ENCODE assay signal across 8 cellular contexts in the genomic region with DNA sequence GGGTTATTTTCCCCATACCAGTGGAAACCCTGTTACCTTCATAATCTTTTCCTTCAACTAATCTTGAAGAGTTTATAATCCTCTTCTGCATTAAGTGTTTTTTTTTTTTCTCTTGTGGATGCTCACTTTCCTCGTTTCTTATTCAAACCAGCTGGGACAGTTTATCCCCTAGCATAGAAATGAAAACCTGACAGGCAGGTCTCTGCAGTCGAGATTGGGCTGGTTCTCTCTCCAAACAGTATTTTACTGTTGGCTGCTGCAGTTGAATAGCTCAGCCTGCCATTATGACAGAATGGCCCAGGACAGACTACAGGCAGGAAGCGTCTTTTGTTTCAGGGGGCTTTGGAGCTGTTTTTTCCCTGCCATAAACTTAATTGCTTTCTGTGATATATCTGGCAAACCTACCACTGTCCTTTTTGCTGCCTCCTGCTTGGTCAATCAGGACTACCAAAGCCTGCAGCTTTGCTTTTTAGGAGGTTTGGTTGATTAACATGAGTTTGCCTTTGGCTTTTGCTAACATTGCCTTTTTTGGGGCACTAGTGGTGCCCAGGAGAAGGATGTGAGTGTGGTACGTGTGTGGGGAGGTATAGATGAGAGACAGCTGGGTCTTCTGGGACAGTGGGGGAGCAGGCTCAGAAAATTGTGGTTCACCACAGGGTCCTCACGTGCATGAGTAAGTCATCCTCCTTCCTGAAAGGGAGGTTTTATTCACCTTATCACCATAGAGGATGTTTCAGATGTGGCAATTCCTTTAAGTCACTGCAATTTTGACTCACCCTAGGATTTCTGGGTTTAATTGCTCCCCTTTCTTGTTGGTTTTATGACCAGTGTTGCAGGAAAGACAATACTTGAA.
DNase-seq lines count a peak whose midpoint lies in the region; ATAC-seq and TF ChIP-seq lines count a peak whose summit lies in the region.

No MANE protein-coding gene starts in this region.

- H3K4ac ChIP-seq in trophoblast cell (ENCODE audit: low read depth, low read length) = peak overlapping the region; percentile 42
- H3K4ac ChIP-seq in H9 (ENCODE audit: low read depth, low read length) = no peak overlapping the region

- intact Hi-C loops in stomach (cut with DNase I; ENCODE audit: low total_unique reads) = no loop called here

- H3K9me3 ChIP-seq in trophoblast cell (ENCODE audit: insufficient read depth, low read depth, low read length) = no peaks in the 10 kb centered on the region
- H3K9me3 ChIP-seq in H9 (ENCODE audit: control insufficient read depth, low read depth, low read length) = no peaks in the 10 kb centered on the region
- H3K9me3 ChIP-seq in stomach = peaks cover 0 to 9% (median 0%) of the 10 kb centered on the region in 4 donors

- H3K79me2 ChIP-seq in trophoblast cell (ENCODE audit: control insufficient read depth, insufficient read depth, low read length, poor library complexity) (peaks cover 2% of the 10 kb centered on the region), H9 (ENCODE audit: insufficient read depth, low read length) (no peaks in the 10 kb centered on the region)

- peak overlapping the region; percentile 52 for H3K14ac ChIP-seq in trophoblast cell (ENCODE audit: low read length)
- H3K14ac ChIP-seq in H9 (ENCODE audit: insufficient read depth, low read length) = no peak overlapping the region

- H3K9ac ChIP-seq in trophoblast cell (ENCODE audit: low read length) = no peak overlapping the region
- no peak overlapping the region for H3K9ac ChIP-seq in H9 (ENCODE audit: extremely low read depth, insufficient read length, low read length)

- H3K4me1 Mint-ChIP-seq in activated CD4-positive, alpha-beta T cell treated with anti-CD3 and anti-CD28 coated beads, Interleukin-2, amount 10 ng/mL, durations not matched to agents 7 days and 5 days = peaks cover 15% of the 10 kb centered on the region
- H3K4me1 Mint-ChIP-seq in H9 = peaks cover 23 to 25% of the 10 kb centered on the region in 2 experiments

- H2AFZ ChIP-seq in trophoblast cell (ENCODE audit: insufficient read depth, low read length, poor library complexity) (no peak overlapping the region), H9 (ENCODE audit: low read length) (no peak overlapping the region)

- peak overlapping the region; percentile 95 for H3K18ac ChIP-seq in trophoblast cell (ENCODE audit: low read length)
- no peak overlapping the region for H3K18ac ChIP-seq in H9 (ENCODE audit: insufficient read length, low read depth, low read length)

- H3K23ac ChIP-seq in trophoblast cell (ENCODE audit: low read length) (no peak overlapping the region), H9 (ENCODE audit: insufficient read length, low read depth, low read length) (no peak overlapping the region)

- H2BK5ac ChIP-seq in trophoblast cell (ENCODE audit: low read depth, low read length, poor library complexity) (peak overlapping the region; percentile 87), H9 (ENCODE audit: insufficient read length, low read length) (no peak overlapping the region)

- H2BK20ac ChIP-seq in H9 (ENCODE audit: low read depth, low read length, poor library complexity, severe bottlenecking) = no peak overlapping the region

- no peaks in the 10 kb centered on the region for H3K27me3 ChIP-seq in trophoblast cell (ENCODE audit: insufficient read depth, low read length)
- H3K27me3 ChIP-seq in H9 (ENCODE audit: insufficient read depth, low read length) = no peaks in the 10 kb centered on the region
- no peaks in the 10 kb centered on the region for H3K27me3 ChIP-seq in stomach

- H3K36me3 Mint-ChIP-seq in activated CD4-positive, alpha-beta T cell treated with anti-CD3 and anti-CD28 coated beads, Interleukin-2, amount 10 ng/mL, durations not matched to agents 7 days and 5 days (ENCODE audit: low read depth) = no peaks in the 10 kb centered on the region
- no peaks in the 10 kb centered on the region; a peak in 1 of 7 replicates for H3K36me3 Mint-ChIP-seq in H9 (ENCODE audit: insufficient read depth in 1 of 3, low read depth in 3 of 3)

- no peak overlapping the region for H4K12ac ChIP-seq in trophoblast cell (ENCODE audit: low read depth, low read length)

- WGBS in trophoblast cell (ENCODE audit: extremely low coverage, insufficient coverage, insufficient read length) = no CpG with 5 or more reads among the region's 5 CpGs
- no CpG with 5 or more reads among the region's 5 CpGs for WGBS in H9 (ENCODE audit: extremely low coverage, insufficient read length, low lambda C conversion rate)
- whole genome bisulfite sequencing in stomach, 5 donors = 37 to 49% (median 49%) methylated on average over 5 of the region's 5 CpGs

- H3K27ac ChIP-seq in trophoblast cell (ENCODE audit: low read depth, low read length) (peak overlapping the region; percentile 86), H9 (ENCODE audit: insufficient read length, low read depth, low read length) (no peak overlapping the region), stomach (no peak overlapping the region)

- no peak for TF ChIP-seq CTCF in H9 (conservative IDR thresholded peaks at IDR 0.05)
- TF ChIP-seq CTCF in stomach (IDR thresholded peaks at IDR 0.05) = no peak

- H2AK5ac ChIP-seq in trophoblast cell (ENCODE audit: low read length) = peak overlapping the region; percentile 94
- H2AK5ac ChIP-seq in H9 (ENCODE audit: insufficient read length, low read length) = no peak overlapping the region

- H3K4me3 Mint-ChIP-seq in activated CD4-positive, alpha-beta T cell treated with anti-CD3 and anti-CD28 coated beads, Interleukin-2, amount 10 ng/mL, durations not matched to agents 7 days and 5 days = no peak overlapping the region
- no peak overlapping the region for H3K4me3 Mint-ChIP-seq in H9

- peak overlapping the region; percentile 73 for H4K8ac ChIP-seq in trophoblast cell (ENCODE audit: low read depth, low read length)
- no peak overlapping the region for H4K8ac ChIP-seq in H9 (replicated peaks; ENCODE audit: insufficient read length, low read depth, low read length)

- peak; percentile 47 for DNase-seq in activated CD4-positive, alpha-beta T cell treated with anti-CD3 and anti-CD28 coated beads, Interleukin-2, amount 10 ng/mL, durations not matched to agents 7 days and 5 days
- DNase-seq in trophoblast cell = no peak
- DNase-seq in AG08395 (ENCODE audit: low spot score) = no peak
- DNase-seq in H9 = no peak
- DNase-seq in stomach = no peak
- DNase-seq in NCI-H82 treated with DMSO at 0.1 percent for 48 hours (lab: John Stamatoyannopoulos, UW; ENCODE audit: unreplicated experiment) = no peak

- peaks cover 0 to 1% of the 10 kb centered on the region in 2 experiments for H3K36me3 ChIP-seq in trophoblast cell (ENCODE audit: control insufficient read depth in 1 of 2, insufficient read depth in 2 of 2, low read length in 2 of 2)
- no peaks in the 10 kb centered on the region for H3K36me3 ChIP-seq in stomach

- H2BK120ac ChIP-seq in trophoblast cell (ENCODE audit: insufficient read depth, low read length, poor library complexity) (peak overlapping the region; percentile 93), H9 (ENCODE audit: low read depth, low read length, poor library complexity, severe bottlenecking) (no peak overlapping the region)

- peak overlapping the region; percentile 95 for H2BK12ac ChIP-seq in trophoblast cell (ENCODE audit: low read length)
- H2BK12ac ChIP-seq in H9 (ENCODE audit: insufficient read length, low read depth, low read length) = no peak overlapping the region

- H3K9me3 Mint-ChIP-seq in activated CD4-positive, alpha-beta T cell treated with anti-CD3 and anti-CD28 coated beads, Interleukin-2, amount 10 ng/mL, durations not matched to agents 7 days and 5 days = peaks cover 9% of the 10 kb centered on the region
- peaks cover 0 to 3% of the 10 kb centered on the region in 2 experiments; a peak in 3 of 5 replicates for H3K9me3 Mint-ChIP-seq in H9

- no peak overlapping the region for H3T11ph ChIP-seq in H9 (ENCODE audit: low read length)

- CTCF ChIA-PET in activated CD4-positive, alpha-beta T cell treated with anti-CD3 and anti-CD28 coated beads, Interleukin-2, amount 10 ng/mL, durations not matched to agents 7 days and 5 days (lab: Charles Lee) = no interaction called here

- no peak for TF ChIP-seq EP300 in stomach (IDR thresholded peaks at IDR 0.05)

- H4K5ac ChIP-seq in H9 (ENCODE audit: insufficient read length, low read depth, low read length) = no peak overlapping the region

- H3K56ac ChIP-seq in H9 (ENCODE audit: insufficient read length, low read depth, low read length) = no peak overlapping the region

- H4K91ac ChIP-seq in trophoblast cell (ENCODE audit: low read depth, low read length) = peak overlapping the region; percentile 94
- no peak overlapping the region for H4K91ac ChIP-seq in H9 (ENCODE audit: insufficient read length, low read depth, low read length)

- ATAC-seq in GM18508 (IDR thresholded peaks at IDR 0.05; ENCODE audit: insufficient read depth, unreplicated experiment) = peak; percentile 68
- peak; percentile 85 for ATAC-seq in HG03064 (IDR thresholded peaks at IDR 0.05; ENCODE audit: low read depth, unreplicated experiment)

- no peak overlapping the region for H2BK15ac ChIP-seq in H9 (ENCODE audit: low read depth, low read length)

- H4K20me1 ChIP-seq in H9 (ENCODE audit: control insufficient read depth, insufficient read depth, insufficient read length) = no peaks in the 10 kb centered on the region

- POLR2A ChIA-PET in activated CD4-positive, alpha-beta T cell treated with anti-CD3 and anti-CD28 coated beads, Interleukin-2, amount 10 ng/mL, durations not matched to agents 7 days and 5 days (lab: Charles Lee) = no interaction called here

- H3K4me2 ChIP-seq in trophoblast cell (ENCODE audit: low read length) = no peak overlapping the region
- H3K4me2 ChIP-seq in H9 (ENCODE audit: insufficient read depth, insufficient read length, low read length) = no peak overlapping the region

- H3K27me3 Mint-ChIP-seq in activated CD4-positive, alpha-beta T cell treated with anti-CD3 and anti-CD28 coated beads, Interleukin-2, amount 10 ng/mL, durations not matched to agents 7 days and 5 days = peaks cover 21% of the 10 kb centered on the region
- no peaks in the 10 kb centered on the region for H3K27me3 Mint-ChIP-seq in H9 (ENCODE audit: low read depth)

- H3K23me2 ChIP-seq in H9 (ENCODE audit: insufficient read length, low read depth, low read length, poor library complexity, severe bottlenecking) = no peaks in the 10 kb centered on the region

- H3K79me1 ChIP-seq in trophoblast cell (ENCODE audit: low read length) (peaks cover 36% of the 10 kb centered on the region), H9 (ENCODE audit: insufficient read depth, low read depth, low read length, poor library complexity, severe bottlenecking) (no peaks in the 10 kb centered on the region)

- no peak overlapping the region for H3K27ac Mint-ChIP-seq in activated CD4-positive, alpha-beta T cell treated with anti-CD3 and anti-CD28 coated beads, Interleukin-2, amount 10 ng/mL, durations not matched to agents 7 days and 5 days
- H3K27ac Mint-ChIP-seq in H9 = peak overlapping the region in 1 of 3 experiments; percentile 3; a peak in 1 of 7 replicates

- peaks cover 27 to 37% of the 10 kb centered on the region in 2 experiments for H3K4me1 ChIP-seq in trophoblast cell (ENCODE audit: control insufficient read depth in 1 of 2, insufficient read depth in 2 of 2, low read length in 2 of 2)
- no peaks in the 10 kb centered on the region for H3K4me1 ChIP-seq in H9 (ENCODE audit: insufficient read depth, low read length)
- peaks cover 0 to 3% (median 0%) of the 10 kb centered on the region in 4 donors for H3K4me1 ChIP-seq in stomach

- H3K4me3 ChIP-seq in trophoblast cell (ENCODE audit: low read depth, low read length) = no peak overlapping the region
- no peak overlapping the region for H3K4me3 ChIP-seq in stomach

- TF ChIP-seq POLR2A in stomach (IDR thresholded peaks at IDR 0.05) = no peak
